In the genomic region with DNA sequence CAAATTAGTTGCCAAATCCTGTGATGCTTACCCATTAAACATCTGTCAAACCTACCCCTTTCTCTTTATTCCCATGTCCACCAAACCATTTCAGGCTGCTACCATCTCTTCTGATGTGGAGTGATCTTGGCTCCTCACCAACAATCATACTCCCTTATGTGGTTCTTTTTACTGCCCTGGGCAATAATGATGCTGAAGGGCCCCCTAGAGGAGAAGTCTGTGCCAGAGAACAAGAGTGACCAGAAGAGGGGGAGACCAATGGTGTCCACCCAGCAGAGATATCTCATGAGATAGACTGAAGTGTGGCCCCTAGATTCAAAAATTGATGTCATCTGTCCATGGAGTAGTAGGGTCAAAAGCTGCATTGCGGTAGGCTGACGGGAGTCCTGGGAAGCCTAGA, we compare ENCODE assay signal across 18 cellular contexts. TPM values are rescaled to one million over a fixed set of nuclear protein-coding genes. Genes with fewer than 3 reads are reported as not detected.
A peak's percentile ranks its signal among the peaks of the same experiment; 100 is the strongest.
DNase-seq lines count a peak whose midpoint lies in the region; ATAC-seq and TF ChIP-seq lines count a peak whose summit lies in the region.
"Had no signal": no experiment of that assay in that cellular context is flagged by ENCODE, and none has a peak within 500 bp of the region (broad histone marks: within the 10 kb centered on the region; RNA-seq: fewer than 3 reads in every experiment).

No MANE protein-coding gene starts in this region.

- H3K4me3 ChIP-seq in GM06990 (replicated peaks; ENCODE audit: low read depth, low read length) (no peak overlapping the region), Loucy (ENCODE audit: low read length, poor library complexity, severe bottlenecking) (no peak overlapping the region)
- H3K4me3 ChIP-seq: A549; BLaER1 treated with 17β-estradiol and CSF1 and Interleukin-3, amounts not matched to agents 10 nM and 100 nM had no signal

- H3K9me3 Mint-ChIP-seq in activated T-helper 17 cell treated with anti-CD3 and anti-CD28 coated beads, Interleukin-2, amount 50 U/mL, for 72 hours, result no peaks in the 10 kb centered on the region
- peaks cover 0 to 1% of the 10 kb centered on the region in 2 donors for H3K9me3 Mint-ChIP-seq in activated T-cell treated with anti-CD3 and anti-CD28 coated beads, Interleukin-2, amount 50 U/mL, for 72 hours
- H3K9me3 Mint-ChIP-seq: CD8-positive, alpha-beta T cell had no signal

- no peak for ATAC-seq in activated T-helper 17 cell treated with anti-CD3 and anti-CD28 coated beads, Interleukin-2, amount 50 U/mL, for 72 hours (replicated peaks)
- ATAC-seq in activated T-cell treated with anti-CD3 and anti-CD28 coated beads, Interleukin-2, amount 50 U/mL, for 72 hours (replicated peaks in 1 of 2), result no peak
- ATAC-seq: CD8-positive, alpha-beta T cell had no signal

- peaks cover 1% of the 10 kb centered on the region; the same call in 1 of the 2 replicates for H3K36me3 ChIP-seq in GM06990 (ENCODE audit: control insufficient read depth, insufficient read depth, low read length)
- peaks cover 22% of the 10 kb centered on the region; the same call in 1 of the 2 replicates for H3K36me3 ChIP-seq in Loucy (ENCODE audit: insufficient read depth, low read length)

- peaks cover 12% of the 10 kb centered on the region for H3K79me2 ChIP-seq in Loucy (ENCODE audit: insufficient read depth, low read length)

- H3K4me2 ChIP-seq in Loucy (ENCODE audit: low read depth, low read length, poor library complexity, severe bottlenecking), result no peak overlapping the region
- H3K4me2 ChIP-seq: A549; BLaER1 treated with 17β-estradiol and CSF1 and Interleukin-3, amounts not matched to agents 10 nM and 100 nM; SK-N-SH had no signal

- TF ChIP-seq POLR2A in erythroblast (IDR thresholded peaks at IDR 0.05; ENCODE audit: low read length), result no peak

- no peaks in the 10 kb centered on the region for H3K27me3 Mint-ChIP-seq in activated T-helper 17 cell treated with anti-CD3 and anti-CD28 coated beads, Interleukin-2, amount 50 U/mL, for 72 hours
- no peaks in the 10 kb centered on the region for H3K27me3 Mint-ChIP-seq in activated T-cell treated with anti-CD3 and anti-CD28 coated beads, Interleukin-2, amount 50 U/mL, for 72 hours (ENCODE audit: low read depth)
- H3K27me3 Mint-ChIP-seq: IgD-negative memory B cell had no signal

- H3K9me3 ChIP-seq in Loucy (ENCODE audit: insufficient read depth, low read depth, low read length), result no peaks in the 10 kb centered on the region
- H3K9me3 ChIP-seq: A549, SK-N-SH had no signal

- no peaks in the 10 kb centered on the region for H3K27me3 ChIP-seq in GM06990 (replicated peaks; ENCODE audit: control insufficient read depth, insufficient read depth, low read length)
- no peaks in the 10 kb centered on the region for H3K27me3 ChIP-seq in Loucy (ENCODE audit: insufficient read depth, low read length, poor library complexity, severe bottlenecking)
- H3K27me3 ChIP-seq: BLaER1 treated with 17β-estradiol and CSF1 and Interleukin-3, amounts not matched to agents 10 nM and 100 nM had no signal

- TF ChIP-seq CTCF in GM06990 (IDR thresholded peaks at IDR 0.05; ENCODE audit: insufficient read depth, low read length, poor library complexity, severe bottlenecking), result peak; percentile 7
- peak; percentile 62 for TF ChIP-seq CTCF in Loucy (conservative IDR thresholded peaks at IDR 0.05; ENCODE audit: low read length)

- H4K20me1 ChIP-seq in Loucy (ENCODE audit: insufficient read depth, low read length, poor library complexity, severe bottlenecking), result no peaks in the 10 kb centered on the region
- H4K20me1 ChIP-seq: BLaER1 treated with 17β-estradiol and CSF1 and Interleukin-3, amounts not matched to agents 10 nM and 100 nM had no signal

- no peak overlapping the region for H3K9ac ChIP-seq in Loucy (ENCODE audit: low read depth, low read length, poor library complexity, severe bottlenecking)
- H3K9ac ChIP-seq: BLaER1 treated with 17β-estradiol and CSF1 and Interleukin-3, amounts not matched to agents 10 nM and 100 nM; SK-N-SH had no signal

- H2AFZ ChIP-seq in Loucy (ENCODE audit: low read length), result no peak overlapping the region

- H3F3A ChIP-seq in Loucy (ENCODE audit: low read depth), result no peaks in the 10 kb centered on the region

- no peaks in the 10 kb centered on the region for H3K9me2 ChIP-seq in Loucy (replicated peaks; ENCODE audit: low read depth, low read length)
- H3K9me2 ChIP-seq: SK-N-SH had no signal

- peaks cover 31% of the 10 kb centered on the region for H3K36me3 Mint-ChIP-seq in activated T-helper 17 cell treated with anti-CD3 and anti-CD28 coated beads, Interleukin-2, amount 50 U/mL, for 72 hours (ENCODE audit: low read depth)
- peaks cover 4 to 16% of the 10 kb centered on the region in 2 donors for H3K36me3 Mint-ChIP-seq in activated T-cell treated with anti-CD3 and anti-CD28 coated beads, Interleukin-2, amount 50 U/mL, for 72 hours (ENCODE audit: insufficient read depth in 2 of 2)

- DNase-seq in GM06990 (ENCODE audit: extremely low read depth, insufficient read length) (no peak), erythroblast (lab: John Stamatoyannopoulos, UW) (peak; percentile 8 to 16)
- DNase-seq in activated T-cell treated with anti-CD3 and anti-CD28 coated beads, Interleukin-2, amount 50 U/mL, for 72 hours, result no peak
- no peak for DNase-seq in stimulated activated CD4-positive, alpha-beta T cell treated with anti-CD3 and anti-CD28 coated beads, Interleukin-4, amount 100 ng/mL, for 4 hours
- DNase-seq in activated CD4-positive, alpha-beta T cell treated with anti-CD3 and anti-CD28 coated beads, Interleukin-2, amount 50 U/mL, for 4 hours, result no peak
- DNase-seq: Calu3; CD8-positive, alpha-beta T cell; EL; HCEC 1CT; NCI-H1105; NCI-H524; Right ventricle myocardium superior; SK-N-SH had no signal

- H3K4me1 ChIP-seq in Loucy (ENCODE audit: insufficient read depth, low read length, poor library complexity, severe bottlenecking), result peaks cover 28% of the 10 kb centered on the region

- H3K27ac Mint-ChIP-seq in activated T-helper 17 cell treated with anti-CD3 and anti-CD28 coated beads, Interleukin-2, amount 50 U/mL, for 72 hours, result peak overlapping the region; percentile 11
- H3K27ac Mint-ChIP-seq in activated T-cell treated with anti-CD3 and anti-CD28 coated beads, Interleukin-2, amount 50 U/mL, for 72 hours, result no peak overlapping the region
- H3K27ac Mint-ChIP-seq: CD8-positive, alpha-beta T cell; IgD-negative memory B cell had no signal

- no peak overlapping the region for H3K4me3 Mint-ChIP-seq in activated T-helper 17 cell treated with anti-CD3 and anti-CD28 coated beads, Interleukin-2, amount 50 U/mL, for 72 hours
- H3K4me3 Mint-ChIP-seq in activated T-cell treated with anti-CD3 and anti-CD28 coated beads, Interleukin-2, amount 50 U/mL, for 72 hours, result no peak overlapping the region
- H3K4me3 Mint-ChIP-seq: CD8-positive, alpha-beta T cell; IgD-negative memory B cell had no signal

- peaks cover 28% of the 10 kb centered on the region for H3K4me1 Mint-ChIP-seq in activated T-helper 17 cell treated with anti-CD3 and anti-CD28 coated beads, Interleukin-2, amount 50 U/mL, for 72 hours
- peaks cover 15% of the 10 kb centered on the region for H3K4me1 Mint-ChIP-seq in activated T-cell treated with anti-CD3 and anti-CD28 coated beads, Interleukin-2, amount 50 U/mL, for 72 hours (ENCODE audit: low read depth)

RNA-seq across cellular contexts. Expression of a gene that starts 10.9 kb away (rescaled TPM):
- 1 to 10 TPM; 1.1 to 2.5 TPM for total RNA-seq in activated T-helper 17 cell treated with anti-CD3 and anti-CD28 coated beads, Interleukin-2, amount 50 U/mL, for 72 hours
- 1 to 10 TPM in 1 of 2 donors, under 1 TPM in 1; 0.86 to 1.5 TPM for total RNA-seq in activated T-cell treated with anti-CD3 and anti-CD28 coated beads, Interleukin-2, amount 50 U/mL, for 72 hours

Comparison
In these comparisons a context has a peak if more than half of its experiments do, and no peak if none do; other contexts are left out.
1. DNase-seq: peak in erythroblast (2 of 2); none in GM06990 (single experiment), activated T-cell treated with anti-CD3 and anti-CD28 coated beads, Interleukin-2, amount 50 U/mL, for 72 hours (0 of 2), stimulated activated CD4-positive, alpha-beta T cell treated with anti-CD3 and anti-CD28 coated beads, Interleukin-4, amount 100 ng/mL, for 4 hours (0 of 2) and activated CD4-positive, alpha-beta T cell treated with anti-CD3 and anti-CD28 coated beads, Interleukin-2, amount 50 U/mL, for 4 hours (0 of 2).